ENCODE assay signal across 2 cellular contexts in the genomic region with DNA sequence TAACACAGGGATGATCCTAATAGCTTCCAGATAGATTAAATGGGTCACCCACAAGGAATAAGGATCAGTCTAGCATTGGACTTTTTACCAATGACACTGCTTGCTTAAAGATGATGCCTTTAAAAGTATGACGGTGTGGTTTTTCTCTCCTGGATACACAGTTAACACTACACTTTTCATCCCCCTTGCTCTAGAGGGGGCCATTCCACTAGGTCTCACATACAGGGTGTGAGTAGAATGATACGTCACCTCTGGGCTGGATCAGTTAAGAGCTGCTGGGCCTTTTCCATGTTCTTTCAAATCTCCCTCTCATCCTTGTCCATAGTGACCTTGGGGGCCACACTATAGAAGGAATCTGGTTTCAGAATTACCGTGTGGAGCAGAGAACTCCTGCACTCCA.
TF ChIP-seq lines count a peak whose summit lies in the region.

No MANE protein-coding gene starts in this region.

TF ChIP-seq in H1, 55 proteins besides CTCF, POLR2A, EP300 and RAD21 (continued from another document):
- TF ChIP-seq, protein P1, sequence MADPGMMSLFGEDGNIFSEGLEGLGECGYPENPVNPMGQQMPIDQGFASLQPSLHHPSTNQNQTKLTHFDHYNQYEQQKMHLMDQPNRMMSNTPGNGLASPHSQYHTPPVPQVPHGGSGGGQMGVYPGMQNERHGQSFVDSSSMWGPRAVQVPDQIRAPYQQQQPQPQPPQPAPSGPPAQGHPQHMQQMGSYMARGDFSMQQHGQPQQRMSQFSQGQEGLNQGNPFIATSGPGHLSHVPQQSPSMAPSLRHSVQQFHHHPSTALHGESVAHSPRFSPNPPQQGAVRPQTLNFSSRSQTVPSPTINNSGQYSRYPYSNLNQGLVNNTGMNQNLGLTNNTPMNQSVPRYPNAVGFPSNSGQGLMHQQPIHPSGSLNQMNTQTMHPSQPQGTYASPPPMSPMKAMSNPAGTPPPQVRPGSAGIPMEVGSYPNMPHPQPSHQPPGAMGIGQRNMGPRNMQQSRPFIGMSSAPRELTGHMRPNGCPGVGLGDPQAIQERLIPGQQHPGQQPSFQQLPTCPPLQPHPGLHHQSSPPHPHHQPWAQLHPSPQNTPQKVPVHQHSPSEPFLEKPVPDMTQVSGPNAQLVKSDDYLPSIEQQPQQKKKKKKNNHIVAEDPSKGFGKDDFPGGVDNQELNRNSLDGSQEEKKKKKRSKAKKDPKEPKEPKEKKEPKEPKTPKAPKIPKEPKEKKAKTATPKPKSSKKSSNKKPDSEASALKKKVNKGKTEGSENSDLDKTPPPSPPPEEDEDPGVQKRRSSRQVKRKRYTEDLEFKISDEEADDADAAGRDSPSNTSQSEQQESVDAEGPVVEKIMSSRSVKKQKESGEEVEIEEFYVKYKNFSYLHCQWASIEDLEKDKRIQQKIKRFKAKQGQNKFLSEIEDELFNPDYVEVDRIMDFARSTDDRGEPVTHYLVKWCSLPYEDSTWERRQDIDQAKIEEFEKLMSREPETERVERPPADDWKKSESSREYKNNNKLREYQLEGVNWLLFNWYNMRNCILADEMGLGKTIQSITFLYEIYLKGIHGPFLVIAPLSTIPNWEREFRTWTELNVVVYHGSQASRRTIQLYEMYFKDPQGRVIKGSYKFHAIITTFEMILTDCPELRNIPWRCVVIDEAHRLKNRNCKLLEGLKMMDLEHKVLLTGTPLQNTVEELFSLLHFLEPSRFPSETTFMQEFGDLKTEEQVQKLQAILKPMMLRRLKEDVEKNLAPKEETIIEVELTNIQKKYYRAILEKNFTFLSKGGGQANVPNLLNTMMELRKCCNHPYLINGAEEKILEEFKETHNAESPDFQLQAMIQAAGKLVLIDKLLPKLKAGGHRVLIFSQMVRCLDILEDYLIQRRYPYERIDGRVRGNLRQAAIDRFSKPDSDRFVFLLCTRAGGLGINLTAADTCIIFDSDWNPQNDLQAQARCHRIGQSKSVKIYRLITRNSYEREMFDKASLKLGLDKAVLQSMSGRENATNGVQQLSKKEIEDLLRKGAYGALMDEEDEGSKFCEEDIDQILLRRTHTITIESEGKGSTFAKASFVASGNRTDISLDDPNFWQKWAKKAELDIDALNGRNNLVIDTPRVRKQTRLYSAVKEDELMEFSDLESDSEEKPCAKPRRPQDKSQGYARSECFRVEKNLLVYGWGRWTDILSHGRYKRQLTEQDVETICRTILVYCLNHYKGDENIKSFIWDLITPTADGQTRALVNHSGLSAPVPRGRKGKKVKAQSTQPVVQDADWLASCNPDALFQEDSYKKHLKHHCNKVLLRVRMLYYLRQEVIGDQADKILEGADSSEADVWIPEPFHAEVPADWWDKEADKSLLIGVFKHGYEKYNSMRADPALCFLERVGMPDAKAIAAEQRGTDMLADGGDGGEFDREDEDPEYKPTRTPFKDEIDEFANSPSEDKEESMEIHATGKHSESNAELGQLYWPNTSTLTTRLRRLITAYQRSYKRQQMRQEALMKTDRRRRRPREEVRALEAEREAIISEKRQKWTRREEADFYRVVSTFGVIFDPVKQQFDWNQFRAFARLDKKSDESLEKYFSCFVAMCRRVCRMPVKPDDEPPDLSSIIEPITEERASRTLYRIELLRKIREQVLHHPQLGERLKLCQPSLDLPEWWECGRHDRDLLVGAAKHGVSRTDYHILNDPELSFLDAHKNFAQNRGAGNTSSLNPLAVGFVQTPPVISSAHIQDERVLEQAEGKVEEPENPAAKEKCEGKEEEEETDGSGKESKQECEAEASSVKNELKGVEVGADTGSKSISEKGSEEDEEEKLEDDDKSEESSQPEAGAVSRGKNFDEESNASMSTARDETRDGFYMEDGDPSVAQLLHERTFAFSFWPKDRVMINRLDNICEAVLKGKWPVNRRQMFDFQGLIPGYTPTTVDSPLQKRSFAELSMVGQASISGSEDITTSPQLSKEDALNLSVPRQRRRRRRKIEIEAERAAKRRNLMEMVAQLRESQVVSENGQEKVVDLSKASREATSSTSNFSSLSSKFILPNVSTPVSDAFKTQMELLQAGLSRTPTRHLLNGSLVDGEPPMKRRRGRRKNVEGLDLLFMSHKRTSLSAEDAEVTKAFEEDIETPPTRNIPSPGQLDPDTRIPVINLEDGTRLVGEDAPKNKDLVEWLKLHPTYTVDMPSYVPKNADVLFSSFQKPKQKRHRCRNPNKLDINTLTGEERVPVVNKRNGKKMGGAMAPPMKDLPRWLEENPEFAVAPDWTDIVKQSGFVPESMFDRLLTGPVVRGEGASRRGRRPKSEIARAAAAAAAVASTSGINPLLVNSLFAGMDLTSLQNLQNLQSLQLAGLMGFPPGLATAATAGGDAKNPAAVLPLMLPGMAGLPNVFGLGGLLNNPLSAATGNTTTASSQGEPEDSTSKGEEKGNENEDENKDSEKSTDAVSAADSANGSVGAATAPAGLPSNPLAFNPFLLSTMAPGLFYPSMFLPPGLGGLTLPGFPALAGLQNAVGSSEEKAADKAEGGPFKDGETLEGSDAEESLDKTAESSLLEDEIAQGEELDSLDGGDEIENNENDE (IDR thresholded peaks at IDR 0.05; ENCODE audit: insufficient replicate concordance, low read length) = no peak
- TF ChIP-seq RFX5 (IDR thresholded peaks at IDR 0.05; ENCODE audit: borderline replicate concordance, low read depth, low read length) (no peak), EGR1 (IDR thresholded peaks at IDR 0.05; ENCODE audit: borderline replicate concordance, low read depth, low read length) (no peak), ASH2L (IDR thresholded peaks at IDR 0.05; ENCODE audit: low read length) (no peak)
- TF ChIP-seq, protein P2, sequence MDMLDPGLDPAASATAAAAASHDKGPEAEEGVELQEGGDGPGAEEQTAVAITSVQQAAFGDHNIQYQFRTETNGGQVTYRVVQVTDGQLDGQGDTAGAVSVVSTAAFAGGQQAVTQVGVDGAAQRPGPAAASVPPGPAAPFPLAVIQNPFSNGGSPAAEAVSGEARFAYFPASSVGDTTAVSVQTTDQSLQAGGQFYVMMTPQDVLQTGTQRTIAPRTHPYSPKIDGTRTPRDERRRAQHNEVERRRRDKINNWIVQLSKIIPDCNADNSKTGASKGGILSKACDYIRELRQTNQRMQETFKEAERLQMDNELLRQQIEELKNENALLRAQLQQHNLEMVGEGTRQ (IDR thresholded peaks at IDR 0.05; ENCODE audit: low read length) = no peak
TF ChIP-seq in H1: peak in this region for 0.

TF ChIP-seq in WTC11, 78 proteins besides CTCF, POLR2A, EP300 and RAD21 (continues in another document):
- TF ChIP-seq ARID4B (CRISPR knock-in tag; IDR thresholded peaks at IDR 0.05; ENCODE audit: borderline replicate concordance) = no peak
- no peak for TF ChIP-seq MYBL2 (CRISPR knock-in tag; IDR thresholded peaks at IDR 0.05)
- TF ChIP-seq GRHL2 (CRISPR knock-in tag; IDR thresholded peaks at IDR 0.05; ENCODE audit: insufficient replicate concordance, severe bottlenecking) = no peak
- TF ChIP-seq, protein P3, sequence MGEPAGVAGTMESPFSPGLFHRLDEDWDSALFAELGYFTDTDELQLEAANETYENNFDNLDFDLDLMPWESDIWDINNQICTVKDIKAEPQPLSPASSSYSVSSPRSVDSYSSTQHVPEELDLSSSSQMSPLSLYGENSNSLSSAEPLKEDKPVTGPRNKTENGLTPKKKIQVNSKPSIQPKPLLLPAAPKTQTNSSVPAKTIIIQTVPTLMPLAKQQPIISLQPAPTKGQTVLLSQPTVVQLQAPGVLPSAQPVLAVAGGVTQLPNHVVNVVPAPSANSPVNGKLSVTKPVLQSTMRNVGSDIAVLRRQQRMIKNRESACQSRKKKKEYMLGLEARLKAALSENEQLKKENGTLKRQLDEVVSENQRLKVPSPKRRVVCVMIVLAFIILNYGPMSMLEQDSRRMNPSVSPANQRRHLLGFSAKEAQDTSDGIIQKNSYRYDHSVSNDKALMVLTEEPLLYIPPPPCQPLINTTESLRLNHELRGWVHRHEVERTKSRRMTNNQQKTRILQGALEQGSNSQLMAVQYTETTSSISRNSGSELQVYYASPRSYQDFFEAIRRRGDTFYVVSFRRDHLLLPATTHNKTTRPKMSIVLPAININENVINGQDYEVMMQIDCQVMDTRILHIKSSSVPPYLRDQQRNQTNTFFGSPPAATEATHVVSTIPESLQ (CRISPR knock-in tag; IDR thresholded peaks at IDR 0.05) = no peak
- TF ChIP-seq AR (CRISPR knock-in tag; IDR thresholded peaks at IDR 0.05) = no peak
- TF ChIP-seq, protein P4, sequence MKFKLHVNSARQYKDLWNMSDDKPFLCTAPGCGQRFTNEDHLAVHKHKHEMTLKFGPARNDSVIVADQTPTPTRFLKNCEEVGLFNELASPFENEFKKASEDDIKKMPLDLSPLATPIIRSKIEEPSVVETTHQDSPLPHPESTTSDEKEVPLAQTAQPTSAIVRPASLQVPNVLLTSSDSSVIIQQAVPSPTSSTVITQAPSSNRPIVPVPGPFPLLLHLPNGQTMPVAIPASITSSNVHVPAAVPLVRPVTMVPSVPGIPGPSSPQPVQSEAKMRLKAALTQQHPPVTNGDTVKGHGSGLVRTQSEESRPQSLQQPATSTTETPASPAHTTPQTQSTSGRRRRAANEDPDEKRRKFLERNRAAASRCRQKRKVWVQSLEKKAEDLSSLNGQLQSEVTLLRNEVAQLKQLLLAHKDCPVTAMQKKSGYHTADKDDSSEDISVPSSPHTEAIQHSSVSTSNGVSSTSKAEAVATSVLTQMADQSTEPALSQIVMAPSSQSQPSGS (CRISPR knock-in tag; IDR thresholded peaks at IDR 0.05; ENCODE audit: borderline replicate concordance, low read depth) = no peak
- TF ChIP-seq FOXJ3 (CRISPR knock-in tag; IDR thresholded peaks at IDR 0.05; ENCODE audit: borderline replicate concordance) = no peak
- no peak for TF ChIP-seq MAX (CRISPR knock-in tag; IDR thresholded peaks at IDR 0.05)
- no peak for TF ChIP-seq TCF7 (CRISPR knock-in tag; IDR thresholded peaks at IDR 0.05; ENCODE audit: low read depth)
- TF ChIP-seq, protein P5, sequence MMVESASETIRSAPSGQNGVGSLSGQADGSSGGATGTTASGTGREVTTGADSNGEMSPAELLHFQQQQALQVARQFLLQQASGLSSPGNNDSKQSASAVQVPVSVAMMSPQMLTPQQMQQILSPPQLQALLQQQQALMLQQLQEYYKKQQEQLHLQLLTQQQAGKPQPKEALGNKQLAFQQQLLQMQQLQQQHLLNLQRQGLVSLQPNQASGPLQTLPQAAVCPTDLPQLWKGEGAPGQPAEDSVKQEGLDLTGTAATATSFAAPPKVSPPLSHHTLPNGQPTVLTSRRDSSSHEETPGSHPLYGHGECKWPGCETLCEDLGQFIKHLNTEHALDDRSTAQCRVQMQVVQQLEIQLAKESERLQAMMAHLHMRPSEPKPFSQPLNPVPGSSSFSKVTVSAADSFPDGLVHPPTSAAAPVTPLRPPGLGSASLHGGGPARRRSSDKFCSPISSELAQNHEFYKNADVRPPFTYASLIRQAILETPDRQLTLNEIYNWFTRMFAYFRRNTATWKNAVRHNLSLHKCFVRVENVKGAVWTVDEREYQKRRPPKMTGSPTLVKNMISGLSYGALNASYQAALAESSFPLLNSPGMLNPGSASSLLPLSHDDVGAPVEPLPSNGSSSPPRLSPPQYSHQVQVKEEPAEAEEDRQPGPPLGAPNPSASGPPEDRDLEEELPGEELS (CRISPR knock-in tag; IDR thresholded peaks at IDR 0.05) = no peak
- TF ChIP-seq RORB (CRISPR knock-in tag; IDR thresholded peaks at IDR 0.05) = no peak
- no peak for TF ChIP-seq NFE2L1 (CRISPR knock-in tag; IDR thresholded peaks at IDR 0.05)
- TF ChIP-seq, protein P6, sequence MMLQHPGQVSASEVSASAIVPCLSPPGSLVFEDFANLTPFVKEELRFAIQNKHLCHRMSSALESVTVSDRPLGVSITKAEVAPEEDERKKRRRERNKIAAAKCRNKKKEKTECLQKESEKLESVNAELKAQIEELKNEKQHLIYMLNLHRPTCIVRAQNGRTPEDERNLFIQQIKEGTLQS (CRISPR knock-in tag; conservative IDR thresholded peaks at IDR 0.05) = no peak
- TF ChIP-seq ZMAT4 (CRISPR knock-in tag; IDR thresholded peaks at IDR 0.05) = no peak
- no peak for TF ChIP-seq ZNF219 (CRISPR knock-in tag; IDR thresholded peaks at IDR 0.05; ENCODE audit: borderline replicate concordance)
